8 cellular contexts compared by ENCODE assay signal in genomic region chr3:194136519-194137313, GRCh38. TPM values are rescaled to one million over a fixed set of nuclear protein-coding genes. Genes with fewer than 3 reads are reported as not detected.
DNase-seq lines count a peak whose midpoint lies in the region; ATAC-seq and TF ChIP-seq lines count a peak whose summit lies in the region.

No MANE protein-coding gene starts in this region.

- H3K9ac ChIP-seq in ES-I3 (ENCODE audit: low read depth, low read length), result peak overlapping the region; percentile 52

- H3K36me3 ChIP-seq in ES-I3 (ENCODE audit: insufficient read depth, low read length) (no peaks in the 10 kb centered on the region), neuron (ENCODE audit: insufficient read depth, low read length) (peaks cover 4% of the 10 kb centered on the region)

- H3K4me3 ChIP-seq in fibroblast of the aortic adventitia (ENCODE audit: low read depth, low read length) (peak overlapping the region; percentile 66), neuron (ENCODE audit: low read length) (peak overlapping the region; percentile 88)

- H3K4me1 ChIP-seq in ES-I3 (ENCODE audit: insufficient read depth, low read length), result peaks cover 23% of the 10 kb centered on the region
- H3K4me1 ChIP-seq in neuron (ENCODE audit: insufficient read depth, low read length), result peaks cover 60% of the 10 kb centered on the region

- peaks cover 14% of the 10 kb centered on the region for H3K27me3 ChIP-seq in neuron (ENCODE audit: insufficient read depth, low read length)

- H3K27me3 Mint-ChIP-seq in activated T-cell treated with anti-CD3 and anti-CD28 coated beads, Interleukin-2, amount 50 U/mL, for 4 hours (ENCODE audit: low read depth), result peaks cover 55% of the 10 kb centered on the region

- no peaks in the 10 kb centered on the region for H3K36me3 Mint-ChIP-seq in activated T-cell treated with anti-CD3 and anti-CD28 coated beads, Interleukin-2, amount 50 U/mL, for 4 hours (ENCODE audit: insufficient read depth)

- H3K9me3 Mint-ChIP-seq in activated T-cell treated with anti-CD3 and anti-CD28 coated beads, Interleukin-2, amount 50 U/mL, for 4 hours, result no peaks in the 10 kb centered on the region

- no peak overlapping the region for H2AFZ ChIP-seq in neuron (ENCODE audit: low read depth, low read length)

- peaks cover 42% of the 10 kb centered on the region for H3K4me1 Mint-ChIP-seq in activated T-cell treated with anti-CD3 and anti-CD28 coated beads, Interleukin-2, amount 50 U/mL, for 4 hours (ENCODE audit: low read depth)

- TF ChIP-seq CTCF in fibroblast of the aortic adventitia (IDR thresholded peaks at IDR 0.05; ENCODE audit: insufficient read depth, low read length), result no peak

- H3K9me3 ChIP-seq in ES-I3 (ENCODE audit: control insufficient read depth, insufficient read depth, low read length) (no peaks in the 10 kb centered on the region), neuron (ENCODE audit: low read length) (no peaks in the 10 kb centered on the region)

- ATAC-seq in activated T-cell treated with anti-CD3 and anti-CD28 coated beads, Interleukin-2, amount 50 U/mL, for 4 hours, result no peak
- ATAC-seq in HG03045 (IDR thresholded peaks at IDR 0.05; ENCODE audit: unreplicated experiment) (no peak), GM21723 (IDR thresholded peaks at IDR 0.05; ENCODE audit: unreplicated experiment) (no peak)

- peak overlapping the region; percentile 82 for H3K4me3 Mint-ChIP-seq in activated T-cell treated with anti-CD3 and anti-CD28 coated beads, Interleukin-2, amount 50 U/mL, for 4 hours

- peak; percentile 63 for DNase-seq in NAMALWA (ENCODE audit: low spot score)
- DNase-seq in activated T-cell treated with anti-CD3 and anti-CD28 coated beads, Interleukin-2, amount 50 U/mL, for 4 hours, result peak; percentile 14
- peak; percentile 85 for DNase-seq in fibroblast of the aortic adventitia (ENCODE audit: low read depth)
- DNase-seq in NCI-H524 treated with DMSO at 0.1 percent for 48 hours (lab: John Stamatoyannopoulos, UW), result no peak

RNA-seq across cellular contexts. Expression of gene HES1, which starts 0.8 kb away (rescaled TPM):
- total RNA-seq in activated T-cell treated with anti-CD3 and anti-CD28 coated beads, Interleukin-2, amount 50 U/mL, for 4 hours, result under 1 TPM; 0.23 to 0.52 (median 0.37) TPM
- total RNA-seq in fibroblast of the aortic adventitia (ENCODE audit: low replicate concordance), result 0.81 and 3.4 TPM in 2 replicates
